In the genomic region with DNA sequence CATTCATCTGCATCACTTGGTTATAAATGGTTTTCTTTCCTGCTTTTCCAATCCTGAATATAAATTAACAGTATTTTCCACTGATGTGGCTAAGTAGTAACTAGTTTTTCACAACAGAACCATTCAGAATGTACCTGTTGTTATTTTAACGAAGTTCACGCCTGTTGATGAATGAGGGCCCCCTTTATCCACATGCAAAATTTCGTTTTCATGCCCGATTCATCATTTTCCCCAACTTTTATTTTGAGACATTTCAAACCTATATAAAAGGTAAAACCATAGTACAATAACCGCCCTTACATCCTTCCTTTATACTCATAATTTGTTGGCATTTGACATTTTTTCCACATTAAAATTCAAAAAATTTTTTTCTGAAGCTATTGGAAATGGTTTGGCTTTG, we compare ENCODE assay signal across 23 cellular contexts. TPM values are rescaled to one million over a fixed set of nuclear protein-coding genes. Genes with fewer than 3 reads are reported as not detected.
A peak's percentile ranks its signal among the peaks of the same experiment; 100 is the strongest.
DNase-seq lines count a peak whose midpoint lies in the region; ATAC-seq and TF ChIP-seq lines count a peak whose summit lies in the region.
"Had no signal": no experiment of that assay in that cellular context is flagged by ENCODE, and none has a peak within 500 bp of the region (broad histone marks: within the 10 kb centered on the region; RNA-seq: fewer than 3 reads in every experiment).

No MANE protein-coding gene starts in this region.

- DNase-seq in activated CD4-positive, CD25-positive, alpha-beta regulatory T cell treated with anti-CD3 and anti-CD28 coated beads, Interleukin-2, amount 50 U/mL, for 72 hours = no peak
- no peak for DNase-seq in activated T-cell treated with anti-CD3 and anti-CD28 coated beads, Interleukin-2, amount 50 U/mL, for 4 hours
- DNase-seq in activated T-cell treated with anti-CD3 and anti-CD28 coated beads for 4 hours (no peak), mucosa of descending colon (no peak), NCI-H524 treated with DMSO at 0.1 percent for 48 hours (lab: John Stamatoyannopoulos, UW) (no peak)
- DNase-seq in activated T-helper 1 cell treated with anti-CD3 and anti-CD28 coated beads, Interleukin-12 subunit alpha, Interleukin-12 subunit beta, Interleukin-2, Interleukin-4 antibody, amounts not matched to agents 30 ng/mL and 10 ng/mL and 1 ng/mL, durations not matched to agents 14 hours and 24 hours and 36 hours (ENCODE audit: low spot score) = no peak
- DNase-seq in stimulated activated effector memory CD8-positive, alpha-beta T cell treated with anti-CD3 and anti-CD28 coated beads, Interleukin-12 subunit alpha, Interleukin-12 subunit beta, amount 100 ng/mL, for 72 hours (ENCODE audit: low spot score in 2 of 2) = no peak
- DNase-seq: Caco-2; CD8-positive, alpha-beta T cell; H9; MV-4-11; NCI-H1105; NCI-H146; NCI-H1930; NCI-H2107; NCI-H446; NCI-H526; Right ventricle myocardium superior; RPMI8226 had no signal

- peak overlapping the region; percentile 76 for H3K27ac Mint-ChIP-seq in activated T-helper 1 cell treated with anti-CD3 and anti-CD28 coated beads, Interleukin-12 subunit alpha, Interleukin-12 subunit beta, Interleukin-2, Interleukin-4 antibody, amounts not matched to agents 30 ng/mL and 10 ng/mL and 1 ng/mL, durations not matched to agents 14 hours and 24 hours and 36 hours
- peak overlapping the region; percentile 5 for H3K27ac Mint-ChIP-seq in stimulated activated effector memory CD8-positive, alpha-beta T cell treated with anti-CD3 and anti-CD28 coated beads, Interleukin-12 subunit alpha, Interleukin-12 subunit beta, amount 100 ng/mL, for 72 hours
- H3K27ac Mint-ChIP-seq: B cell; CD8-positive, alpha-beta T cell; GM23338; H9 had no signal

- no peak overlapping the region for H3K4me3 ChIP-seq in mucosa of descending colon
- H3K4me3 ChIP-seq: GM23338, K562 had no signal

- no peaks in the 10 kb centered on the region for H3K9me3 ChIP-seq in mucosa of descending colon

- peaks cover 36% of the 10 kb centered on the region for H3K4me1 Mint-ChIP-seq in activated T-cell treated with anti-CD3 and anti-CD28 coated beads, Interleukin-2, amount 50 U/mL, for 4 hours (ENCODE audit: low read depth)
- peaks cover 32% of the 10 kb centered on the region for H3K4me1 Mint-ChIP-seq in activated T-helper 1 cell treated with anti-CD3 and anti-CD28 coated beads, Interleukin-12 subunit alpha, Interleukin-12 subunit beta, Interleukin-2, Interleukin-4 antibody, amounts not matched to agents 30 ng/mL and 10 ng/mL and 1 ng/mL, durations not matched to agents 14 hours and 24 hours and 36 hours (ENCODE audit: low read depth)
- H3K4me1 Mint-ChIP-seq in stimulated activated effector memory CD8-positive, alpha-beta T cell treated with anti-CD3 and anti-CD28 coated beads, Interleukin-12 subunit alpha, Interleukin-12 subunit beta, amount 100 ng/mL, for 72 hours = peaks cover 47% of the 10 kb centered on the region
- H3K4me1 Mint-ChIP-seq: B cell had no signal

- H3K4me1 ChIP-seq in mucosa of descending colon (ENCODE audit: low read depth) = no peaks in the 10 kb centered on the region
- H3K4me1 ChIP-seq: Caco-2 had no signal

- TF ChIP-seq CTCF in mucosa of descending colon (IDR thresholded peaks at IDR 0.05) = no peak

- H3K27me3 Mint-ChIP-seq in activated T-cell treated with anti-CD3 and anti-CD28 coated beads, Interleukin-2, amount 50 U/mL, for 4 hours (ENCODE audit: low read depth) = peaks cover 18% of the 10 kb centered on the region
- peaks cover 12% of the 10 kb centered on the region for H3K27me3 Mint-ChIP-seq in activated T-helper 1 cell treated with anti-CD3 and anti-CD28 coated beads, Interleukin-12 subunit alpha, Interleukin-12 subunit beta, Interleukin-2, Interleukin-4 antibody, amounts not matched to agents 30 ng/mL and 10 ng/mL and 1 ng/mL, durations not matched to agents 14 hours and 24 hours and 36 hours (ENCODE audit: insufficient read depth)

- intact Hi-C loops in activated T-helper 1 cell treated with anti-CD3 and anti-CD28 coated beads, Interleukin-12 subunit alpha, Interleukin-12 subunit beta, Interleukin-2, Interleukin-4 antibody, amounts not matched to agents 30 ng/mL and 10 ng/mL and 1 ng/mL, durations not matched to agents 14 hours and 24 hours and 36 hours (cut with micrococcal nuclease) = loop anchor here (1.0 to 5.0 kb wide), 6 partner anchors 81 to 724 kb away; no protein-coding TSS in a partner anchor
- intact Hi-C loops in mucosa of descending colon (cut with DNase I, micrococcal nuclease) = no loop called here

- H3K36me3 ChIP-seq in mucosa of descending colon (ENCODE audit: low read depth) = no peaks in the 10 kb centered on the region

- peak; percentile 33 to 50 for ATAC-seq in activated CD4-positive, CD25-positive, alpha-beta regulatory T cell treated with anti-CD3 and anti-CD28 coated beads, Interleukin-2, amount 50 U/mL, for 24 hours
- peak; percentile 53 to 69 for ATAC-seq in activated T-cell treated with anti-CD3 and anti-CD28 coated beads, Interleukin-2, amount 50 U/mL, for 4 hours
- ATAC-seq in stimulated activated effector memory CD8-positive, alpha-beta T cell treated with anti-CD3 and anti-CD28 coated beads, Interleukin-12 subunit alpha, Interleukin-12 subunit beta, amount 100 ng/mL, for 72 hours = peak; percentile 9
- ATAC-seq in mucosa of descending colon = no peak
- ATAC-seq: CD8-positive, alpha-beta T cell; GM23338; K562 had no signal

- H3K9me3 Mint-ChIP-seq in activated T-cell treated with anti-CD3 and anti-CD28 coated beads, Interleukin-2, amount 50 U/mL, for 4 hours = peaks cover 3% of the 10 kb centered on the region
- H3K9me3 Mint-ChIP-seq in activated T-helper 1 cell treated with anti-CD3 and anti-CD28 coated beads, Interleukin-12 subunit alpha, Interleukin-12 subunit beta, Interleukin-2, Interleukin-4 antibody, amounts not matched to agents 30 ng/mL and 10 ng/mL and 1 ng/mL, durations not matched to agents 14 hours and 24 hours and 36 hours = peaks cover 28% of the 10 kb centered on the region
- peaks cover 2% of the 10 kb centered on the region for H3K9me3 Mint-ChIP-seq in stimulated activated effector memory CD8-positive, alpha-beta T cell treated with anti-CD3 and anti-CD28 coated beads, Interleukin-12 subunit alpha, Interleukin-12 subunit beta, amount 100 ng/mL, for 72 hours
- H3K9me3 Mint-ChIP-seq: CD8-positive, alpha-beta T cell; GM23338; H9 had no signal

- H3K4me3 Mint-ChIP-seq in activated T-cell treated with anti-CD3 and anti-CD28 coated beads, Interleukin-2, amount 50 U/mL, for 4 hours = peak overlapping the region; percentile 14
- H3K4me3 Mint-ChIP-seq in activated T-helper 1 cell treated with anti-CD3 and anti-CD28 coated beads, Interleukin-12 subunit alpha, Interleukin-12 subunit beta, Interleukin-2, Interleukin-4 antibody, amounts not matched to agents 30 ng/mL and 10 ng/mL and 1 ng/mL, durations not matched to agents 14 hours and 24 hours and 36 hours = no peak overlapping the region
- H3K4me3 Mint-ChIP-seq in stimulated activated effector memory CD8-positive, alpha-beta T cell treated with anti-CD3 and anti-CD28 coated beads, Interleukin-12 subunit alpha, Interleukin-12 subunit beta, amount 100 ng/mL, for 72 hours = peak overlapping the region; percentile 7
- H3K4me3 Mint-ChIP-seq: B cell; CD8-positive, alpha-beta T cell; GM23338; H9 had no signal

- no peaks in the 10 kb centered on the region for H3K36me3 Mint-ChIP-seq in activated T-cell treated with anti-CD3 and anti-CD28 coated beads, Interleukin-2, amount 50 U/mL, for 4 hours (ENCODE audit: insufficient read depth)
- H3K36me3 Mint-ChIP-seq in activated T-helper 1 cell treated with anti-CD3 and anti-CD28 coated beads, Interleukin-12 subunit alpha, Interleukin-12 subunit beta, Interleukin-2, Interleukin-4 antibody, amounts not matched to agents 30 ng/mL and 10 ng/mL and 1 ng/mL, durations not matched to agents 14 hours and 24 hours and 36 hours (ENCODE audit: low read depth) = peaks cover 2% of the 10 kb centered on the region
- no peaks in the 10 kb centered on the region for H3K36me3 Mint-ChIP-seq in stimulated activated effector memory CD8-positive, alpha-beta T cell treated with anti-CD3 and anti-CD28 coated beads, Interleukin-12 subunit alpha, Interleukin-12 subunit beta, amount 100 ng/mL, for 72 hours
- H3K36me3 Mint-ChIP-seq: CD8-positive, alpha-beta T cell had no signal

RNA-seq across cellular contexts. Expression of gene KCNG1, which starts 38.7 kb away (rescaled TPM):
- 10 to 100 TPM in 1 of 3 donors, 1 to 10 TPM in 2; 6.7 to 10.2 (median 7.0) TPM for total RNA-seq in activated T-cell treated with anti-CD3 and anti-CD28 coated beads, Interleukin-2, amount 50 U/mL, for 4 hours
- total RNA-seq in activated T-helper 1 cell treated with anti-CD3 and anti-CD28 coated beads, Interleukin-12 subunit alpha, Interleukin-12 subunit beta, Interleukin-2, Interleukin-4 antibody, amounts not matched to agents 30 ng/mL and 10 ng/mL and 1 ng/mL, durations not matched to agents 14 hours and 24 hours and 36 hours = 2.8 and 3.1 TPM in 2 replicates
- total RNA-seq in mucosa of descending colon = 10 to 100 TPM in 1 of 3 donors, 1 to 10 TPM in 2; 6.3 to 16.9 (median 7.2) TPM
- total RNA-seq: CD8-positive, alpha-beta T cell had no signal
